In the genomic region with DNA sequence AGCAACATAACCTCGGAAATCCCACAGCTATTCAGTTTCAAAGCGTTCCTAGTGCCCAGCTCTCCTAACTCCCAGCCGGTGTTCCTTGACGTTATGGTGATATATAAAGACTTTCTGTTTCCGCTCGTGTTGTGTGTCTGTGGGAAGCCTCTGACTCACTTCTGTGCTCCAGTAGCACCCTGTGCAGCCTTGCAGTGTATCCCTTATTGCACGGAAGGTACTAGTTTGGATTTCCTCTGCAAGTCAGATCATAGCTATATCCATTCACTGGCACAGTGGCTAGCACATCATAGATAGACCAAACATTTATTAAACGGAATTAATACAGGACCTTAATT, we compare ENCODE assay signal across 8 cellular contexts. TPM values are rescaled to one million over a fixed set of nuclear protein-coding genes. Genes with fewer than 3 reads are reported as not detected.
DNase-seq lines count a peak whose midpoint lies in the region; ATAC-seq and TF ChIP-seq lines count a peak whose summit lies in the region.

No MANE protein-coding gene starts in this region.

- peak overlapping the region; percentile 87 to 98 (median 96) for H3K4me3 Mint-ChIP-seq in brain

- no peaks in the 10 kb centered on the region for H3K9me3 Mint-ChIP-seq in brain

- DNase-seq in ACHN (peak; percentile 78), RPMI8226 (peak; percentile 3), iPS-NIHi11 (ENCODE audit: low spot score) (peak; percentile 3), smooth muscle cell of the brain vasculature (ENCODE audit: low read depth, low spot score) (peak; percentile 78), HuH-7.5 (ENCODE audit: low spot score) (no peak)

- in situ Hi-C loops in ACHN (cut with HindIII; ENCODE audit: low pct_ligation_motif_present, low pct_unique_long_range_greater_than_20kb, low sequenced_read_pairs), result no loop called here

- peaks cover 23% of the 10 kb centered on the region for H3K27me3 Mint-ChIP-seq in brain

- H3K27ac Mint-ChIP-seq in brain, result peak overlapping the region; percentile 83 to 98 (median 93)

- H3K36me3 Mint-ChIP-seq in brain, result no peaks in the 10 kb centered on the region

- ATAC-seq in GM18508 (IDR thresholded peaks at IDR 0.05; ENCODE audit: insufficient read depth, unreplicated experiment), result peak; percentile 39
- peak; percentile 37 for ATAC-seq in HG03060 (IDR thresholded peaks at IDR 0.05; ENCODE audit: low read depth, unreplicated experiment)

- peaks cover 26% of the 10 kb centered on the region for H3K4me1 Mint-ChIP-seq in brain

- TF ChIP-seq CTCF in brain (conservative IDR thresholded peaks at IDR 0.05), result no peak

RNA-seq across cellular contexts. Expression of a gene that starts 0.6 kb away (rescaled TPM):
- 3.9 TPM for polyA plus RNA-seq in brain (ENCODE audit: insufficient read depth, low read depth, low replicate concordance)
